In the genomic region with DNA sequence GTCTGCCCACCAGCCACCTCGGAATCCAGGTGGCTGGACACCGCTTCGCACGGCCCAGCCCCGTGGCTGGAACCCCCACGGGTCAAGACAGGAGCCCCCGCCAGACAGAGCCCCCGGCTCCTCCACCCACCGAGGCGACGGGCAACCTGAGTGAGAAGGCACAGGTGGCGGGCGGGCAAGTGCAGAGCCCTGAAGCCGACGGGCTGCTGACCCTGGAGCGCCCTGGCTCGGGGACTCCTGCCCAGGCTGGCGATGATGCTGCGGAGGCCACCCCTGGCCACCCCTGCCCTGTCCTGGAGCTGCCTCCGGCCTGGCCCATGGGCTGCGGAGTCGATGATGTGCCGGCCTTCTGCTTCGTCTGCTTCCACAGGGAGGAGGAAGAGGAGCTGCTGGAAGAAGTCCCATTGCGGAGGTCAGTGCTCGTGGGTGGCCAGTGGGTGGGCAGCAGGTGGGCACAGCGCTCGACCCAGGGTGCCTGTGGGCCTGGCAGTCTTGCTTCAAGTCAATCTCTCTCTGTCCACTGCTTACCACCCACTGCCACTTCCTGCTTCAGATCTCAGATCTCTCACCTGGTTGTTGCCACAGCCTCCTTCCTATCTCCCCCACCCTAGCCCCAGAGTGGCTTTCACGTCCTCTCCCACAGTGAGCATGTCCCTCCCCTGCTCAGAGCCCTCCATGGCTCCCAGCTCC, we compare ENCODE assay signal across 15 cellular contexts. TPM values are rescaled to one million over a fixed set of nuclear protein-coding genes. Genes with fewer than 3 reads are reported as not detected.
DNase-seq lines count a peak whose midpoint lies in the region; ATAC-seq and TF ChIP-seq lines count a peak whose summit lies in the region.
"Had no signal": no experiment of that assay in that cellular context is flagged by ENCODE, and none has a peak within 500 bp of the region (broad histone marks: within the 10 kb centered on the region; RNA-seq: fewer than 3 reads in every experiment).

No MANE protein-coding gene starts in this region.

- DNase-seq in glutamatergic neuron (no peak), SK-N-DZ (ENCODE audit: low spot score) (no peak), hypothalamus (lab: John Stamatoyannopoulos, UW) (no peak), NCI-H2227 treated with DMSO at 0.1 percent for 48 hours (lab: John Stamatoyannopoulos, UW) (no peak)
- DNase-seq: MG63, NCI-H1930, NCI-H526 treated with DMSO at 0.1 percent for 48 hours had no signal

- no peaks in the 10 kb centered on the region for H3K9me3 ChIP-seq in BLaER1
- H3K9me3 ChIP-seq in HEK293 (ENCODE audit: control insufficient read depth, insufficient read depth, low read depth, low read length) = no peaks in the 10 kb centered on the region
- H3K9me3 ChIP-seq: MG63 had no signal

- H3K36me3 ChIP-seq in BLaER1 = no peaks in the 10 kb centered on the region
- no peaks in the 10 kb centered on the region for H3K36me3 ChIP-seq in HEK293 (ENCODE audit: control insufficient read depth in 2 of 2, insufficient read depth in 1 of 2, low read length in 2 of 2)
- H3K36me3 ChIP-seq: MG63, tibial nerve had no signal

- peaks cover 8% of the 10 kb centered on the region for H3K9me3 Mint-ChIP-seq in glutamatergic neuron (ENCODE audit: unreplicated experiment)
- H3K9me3 Mint-ChIP-seq in nephron = no peaks in the 10 kb centered on the region
- H3K9me3 Mint-ChIP-seq: activated naive CD4-positive, alpha-beta T cell treated with anti-CD3 and anti-CD28 coated beads, Interleukin-2, amount 50 U/mL, for 24 hours had no signal

- H4K20me1 ChIP-seq in BLaER1 = no peaks in the 10 kb centered on the region

- H3K4me3 ChIP-seq in BLaER1 = no peak overlapping the region
- H3K4me3 ChIP-seq in HEK293 (ENCODE audit: low read depth, low read length) = no peak overlapping the region
- H3K4me3 ChIP-seq: MG63, tibial nerve had no signal

- H3K27ac ChIP-seq in BLaER1 (peak overlapping the region; percentile 44; the same call in 1 of the 2 replicates), HEK293 (ENCODE audit: extremely low read depth, low read depth, low read length) (no peak overlapping the region)
- H3K27ac ChIP-seq: epithelial cell of prostate, tibial nerve had no signal

- ATAC-seq in HG02852 (IDR thresholded peaks at IDR 0.05; ENCODE audit: unreplicated experiment) = no peak
- ATAC-seq: activated CD4-positive, CD25-positive, alpha-beta regulatory T cell treated with anti-CD3 and anti-CD28 coated beads, Interleukin-2, amount 50 U/mL, for 24 hours had no signal

- H3K27me3 ChIP-seq in BLaER1 = no peaks in the 10 kb centered on the region

- CTCF ChIA-PET in HEK293 (lab: Yijun Ruan, JAX) = no interaction called here

- no peaks in the 10 kb centered on the region for H3K36me3 Mint-ChIP-seq in glutamatergic neuron (ENCODE audit: unreplicated experiment)
- H3K36me3 Mint-ChIP-seq in nephron (ENCODE audit: low read depth) = no peaks in the 10 kb centered on the region
- H3K36me3 Mint-ChIP-seq: activated naive CD4-positive, alpha-beta T cell treated with anti-CD3 and anti-CD28 coated beads, Interleukin-2, amount 50 U/mL, for 24 hours had no signal

- peaks cover 18% of the 10 kb centered on the region for H3K4me1 Mint-ChIP-seq in glutamatergic neuron (ENCODE audit: low read depth, unreplicated experiment)
- H3K4me1 Mint-ChIP-seq in nephron = peaks cover 7% of the 10 kb centered on the region

- peaks cover 54% of the 10 kb centered on the region for H3K4me1 ChIP-seq in BLaER1
- no peaks in the 10 kb centered on the region for H3K4me1 ChIP-seq in HEK293 (ENCODE audit: control insufficient read depth, insufficient read depth, low read length)

- POLR2A ChIA-PET in HEK293 (lab: Yijun Ruan, JAX) = no interaction called here

- H3K4me2 ChIP-seq in BLaER1 = peak overlapping the region; percentile 69

- H3K27ac Mint-ChIP-seq in glutamatergic neuron (ENCODE audit: unreplicated experiment) (no peak overlapping the region), nephron (no peak overlapping the region)
- H3K27ac Mint-ChIP-seq: activated naive CD4-positive, alpha-beta T cell treated with anti-CD3 and anti-CD28 coated beads, Interleukin-2, amount 50 U/mL, for 24 hours had no signal

- no peak for TF ChIP-seq CTCF in HEK293 (tag by site-specific recombination; IDR thresholded peaks at IDR 0.05)
- TF ChIP-seq CTCF in glutamatergic neuron (IDR thresholded peaks at IDR 0.05; ENCODE audit: partially characterized antibody, unreplicated experiment) = no peak
- TF ChIP-seq CTCF in nephron (IDR thresholded peaks at IDR 0.05; ENCODE audit: unreplicated experiment in 3 of 3) = no peak

- H3K4me3 Mint-ChIP-seq in glutamatergic neuron (ENCODE audit: unreplicated experiment) (peak overlapping the region; percentile 55), nephron (peak overlapping the region; percentile 31 to 59 (median 46))
- H3K4me3 Mint-ChIP-seq: activated naive CD4-positive, alpha-beta T cell treated with anti-CD3 and anti-CD28 coated beads, Interleukin-2, amount 50 U/mL, for 24 hours had no signal

- H3K27me3 Mint-ChIP-seq in glutamatergic neuron (ENCODE audit: unreplicated experiment) (peaks cover 7% of the 10 kb centered on the region), nephron (ENCODE audit: low read depth) (peaks cover 12% of the 10 kb centered on the region)
- H3K27me3 Mint-ChIP-seq: activated naive CD4-positive, alpha-beta T cell treated with anti-CD3 and anti-CD28 coated beads, Interleukin-2, amount 50 U/mL, for 24 hours had no signal

- peak overlapping the region; percentile 34 for H3K9ac ChIP-seq in BLaER1

TF ChIP-seq in HEK293, 187 proteins besides CTCF, POLR2A, EP300 and RAD21:
- no peak for TF ChIP-seq ZNF549 (tag by site-specific recombination; IDR thresholded peaks at IDR 0.05)
- TF ChIP-seq, protein P1, sequence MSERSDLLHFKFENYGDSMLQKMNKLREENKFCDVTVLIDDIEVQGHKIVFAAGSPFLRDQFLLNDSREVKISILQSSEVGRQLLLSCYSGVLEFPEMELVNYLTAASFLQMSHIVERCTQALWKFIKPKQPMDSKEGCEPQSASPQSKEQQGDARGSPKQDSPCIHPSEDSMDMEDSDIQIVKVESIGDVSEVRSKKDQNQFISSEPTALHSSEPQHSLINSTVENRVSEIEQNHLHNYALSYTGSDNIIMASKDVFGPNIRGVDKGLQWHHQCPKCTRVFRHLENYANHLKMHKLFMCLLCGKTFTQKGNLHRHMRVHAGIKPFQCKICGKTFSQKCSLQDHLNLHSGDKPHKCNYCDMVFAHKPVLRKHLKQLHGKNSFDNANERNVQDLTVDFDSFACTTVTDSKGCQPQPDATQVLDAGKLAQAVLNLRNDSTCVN (tag by site-specific recombination; optimal IDR thresholded peaks at IDR 0.05) = no peak
- TF ChIP-seq TRIM28 (IDR thresholded peaks at IDR 0.05; ENCODE audit: borderline replicate concordance, low read length) = no peak
- TF ChIP-seq ZNF561 (tag by site-specific recombination; IDR thresholded peaks at IDR 0.05; ENCODE audit: borderline replicate concordance) = no peak
- peak; percentile 51; the same call in 1 of the 2 replicates for TF ChIP-seq ZFHX2 (tag by site-specific recombination; conservative IDR thresholded peaks at IDR 0.05)
- TF ChIP-seq, protein P2, sequence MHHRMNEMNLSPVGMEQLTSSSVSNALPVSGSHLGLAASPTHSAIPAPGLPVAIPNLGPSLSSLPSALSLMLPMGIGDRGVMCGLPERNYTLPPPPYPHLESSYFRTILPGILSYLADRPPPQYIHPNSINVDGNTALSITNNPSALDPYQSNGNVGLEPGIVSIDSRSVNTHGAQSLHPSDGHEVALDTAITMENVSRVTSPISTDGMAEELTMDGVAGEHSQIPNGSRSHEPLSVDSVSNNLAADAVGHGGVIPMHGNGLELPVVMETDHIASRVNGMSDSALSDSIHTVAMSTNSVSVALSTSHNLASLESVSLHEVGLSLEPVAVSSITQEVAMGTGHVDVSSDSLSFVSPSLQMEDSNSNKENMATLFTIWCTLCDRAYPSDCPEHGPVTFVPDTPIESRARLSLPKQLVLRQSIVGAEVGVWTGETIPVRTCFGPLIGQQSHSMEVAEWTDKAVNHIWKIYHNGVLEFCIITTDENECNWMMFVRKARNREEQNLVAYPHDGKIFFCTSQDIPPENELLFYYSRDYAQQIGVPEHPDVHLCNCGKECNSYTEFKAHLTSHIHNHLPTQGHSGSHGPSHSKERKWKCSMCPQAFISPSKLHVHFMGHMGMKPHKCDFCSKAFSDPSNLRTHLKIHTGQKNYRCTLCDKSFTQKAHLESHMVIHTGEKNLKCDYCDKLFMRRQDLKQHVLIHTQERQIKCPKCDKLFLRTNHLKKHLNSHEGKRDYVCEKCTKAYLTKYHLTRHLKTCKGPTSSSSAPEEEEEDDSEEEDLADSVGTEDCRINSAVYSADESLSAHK (tag by site-specific recombination; IDR thresholded peaks at IDR 0.05) = no peak
- no peak for TF ChIP-seq ZNF248 (tag by site-specific recombination; IDR thresholded peaks at IDR 0.05)
- TF ChIP-seq MEIS1 (CRISPR knock-in tag; IDR thresholded peaks at IDR 0.05; ENCODE audit: borderline replicate concordance) = no peak
- TF ChIP-seq ZNF529 (tag by site-specific recombination; IDR thresholded peaks at IDR 0.05; ENCODE audit: insufficient replicate concordance) = no peak
- TF ChIP-seq EGR2 (tag by site-specific recombination; IDR thresholded peaks at IDR 0.05; ENCODE audit: low read depth) = peak; percentile 67

RNA-seq across cellular contexts. Expression of a gene that starts 33.1 kb away (rescaled TPM):
- total RNA-seq in glutamatergic neuron (ENCODE audit: unreplicated experiment) = 117 TPM
- 13.6 and 17.3 TPM in 2 replicates for polyA plus RNA-seq in SK-N-DZ (2014; cell fraction: cytosol; rRNA removed)
- 9.5 and 26.0 TPM in 2 replicates for polyA plus RNA-seq in SK-N-DZ (2014; cell fraction: nucleus; rRNA removed)

RNA-seq across cellular contexts. Expression of a gene that starts 47.5 kb away (rescaled TPM):
- 232 TPM for total RNA-seq in glutamatergic neuron (ENCODE audit: unreplicated experiment)
- polyA plus RNA-seq in SK-N-DZ (2014; cell fraction: cytosol; rRNA removed) = 90.2 and 119 TPM in 2 replicates
- polyA plus RNA-seq in SK-N-DZ (2014; cell fraction: nucleus; rRNA removed) = 139 and 189 TPM in 2 replicates
